9 cellular contexts compared by ENCODE assay signal in genomic region chr16:14489460-14489859, GRCh38.
DNase-seq lines count a peak whose midpoint lies in the region; ATAC-seq and TF ChIP-seq lines count a peak whose summit lies in the region.
"Had no signal": no experiment of that assay in that cellular context is flagged by ENCODE, and none has a peak within 500 bp of the region (broad histone marks: within the 10 kb centered on the region; RNA-seq: fewer than 3 reads in every experiment).

No MANE protein-coding gene starts in this region.

- CTCF ChIA-PET in PC-3 (lab: Charles Lee) = interaction anchor here (0.6 kb wide), 1 partner anchor 42 kb away, joined by 4 read pairs; no protein-coding TSS in a partner anchor

- H3K9ac ChIP-seq in PC-3 (ENCODE audit: low read length) = no peak overlapping the region

- peak; percentile 30 for TF ChIP-seq CTCF in PC-3 (conservative IDR thresholded peaks at IDR 0.05; ENCODE audit: low read depth, low read length)
- peak; percentile 24 for TF ChIP-seq CTCF in fibroblast of the aortic adventitia (IDR thresholded peaks at IDR 0.05; ENCODE audit: insufficient read depth, low read length)

- H3K4me1 Mint-ChIP-seq in immature natural killer cell = peaks cover 35 to 42% of the 10 kb centered on the region in 2 donors

- H3K4me3 ChIP-seq in PC-3 (ENCODE audit: low read length) = no peak overlapping the region
- H3K4me3 ChIP-seq in fibroblast of the aortic adventitia (ENCODE audit: low read depth, low read length) = no peak overlapping the region

- H4K20me1 ChIP-seq in PC-3 (ENCODE audit: low read length) = no peaks in the 10 kb centered on the region

- no peaks in the 10 kb centered on the region for H3K79me2 ChIP-seq in PC-3 (ENCODE audit: low read length)

- H3K27me3 ChIP-seq in PC-3 (ENCODE audit: low read length) = no peaks in the 10 kb centered on the region

- no peaks in the 10 kb centered on the region for H3K9me3 Mint-ChIP-seq in immature natural killer cell

- H3K9me2 ChIP-seq in PC-3 (replicated peaks; ENCODE audit: low read length) = no peaks in the 10 kb centered on the region

- no peaks in the 10 kb centered on the region for H3K36me3 ChIP-seq in PC-3 (ENCODE audit: low read depth, low read length)

- no peaks in the 10 kb centered on the region for H3F3A ChIP-seq in PC-3 (ENCODE audit: low read length, unreplicated experiment)

- no peak overlapping the region for H3K4me3 Mint-ChIP-seq in immature natural killer cell

- intact Hi-C loops in PC-3 (cut with micrococcal nuclease) = no loop called here

- peaks cover 20% of the 10 kb centered on the region for H3K4me1 ChIP-seq in PC-3 (ENCODE audit: insufficient read depth, low read length)

- H3K4me2 ChIP-seq in PC-3 (ENCODE audit: low read length) = no peak overlapping the region

- H3K9me3 ChIP-seq in PC-3 (ENCODE audit: low read length) = no peaks in the 10 kb centered on the region

- H2AFZ ChIP-seq in PC-3 (ENCODE audit: low read length) = no peak overlapping the region

- BruUV-seq in PC-3 (replicated peaks; lab: Mats Ljungman, UMichigan) = no TSS peak

- H3K27me3 Mint-ChIP-seq in immature natural killer cell (ENCODE audit: low read depth in 3 of 3) = no peaks in the 10 kb centered on the region

- peak; percentile 22; the same call in 1 of the 2 replicates for ATAC-seq in PC-3
- no peak for ATAC-seq in HG03095 (IDR thresholded peaks at IDR 0.05; ENCODE audit: unreplicated experiment)

- peak; percentile 3 for DNase-seq in stimulated activated CD4-positive, alpha-beta T cell treated with anti-CD3 and anti-CD28 coated beads, Interleukin-1b, Interleukin-23, amount 100 ng/mL, for 48 hours
- no peak for DNase-seq in stimulated activated CD4-positive, alpha-beta T cell treated with anti-CD3 and anti-CD28 coated beads, Interleukin-4, amount 100 ng/mL, for 24 hours
- DNase-seq in PC-3 (peak; percentile 34), fibroblast of the aortic adventitia (ENCODE audit: low read depth) (peak; percentile 21), immature natural killer cell (no peak), UCSD-AML1 (lab: John Stamatoyannopoulos, UW; ENCODE audit: unreplicated experiment) (no peak)
- no peak for DNase-seq in activated T-cell treated with anti-CD3 and anti-CD28 coated beads, Interleukin-2, amount 50 U/mL, for 1 hour
- DNase-seq: NCI-H510A had no signal

- peaks cover 0 to 3% (median 0%) of the 10 kb centered on the region in 3 donors for H3K36me3 Mint-ChIP-seq in immature natural killer cell

- peak overlapping the region in 1 of 6 donors; percentile 53 for H3K27ac Mint-ChIP-seq in immature natural killer cell

- H3K27ac ChIP-seq in PC-3 (ENCODE audit: low read length) = no peak overlapping the region

- POLR2A ChIA-PET in PC-3 (lab: Charles Lee; ENCODE audit: unreplicated experiment) = no interaction called here

Comparison
In these comparisons a context has a peak if more than half of its experiments do, and no peak if none do; other contexts are left out.
1. DNase-seq: peak in stimulated activated CD4-positive, alpha-beta T cell treated with anti-CD3 and anti-CD28 coated beads, Interleukin-1b, Interleukin-23, amount 100 ng/mL, for 48 hours (single experiment), PC-3 (single experiment) and fibroblast of the aortic adventitia (single experiment); none in stimulated activated CD4-positive, alpha-beta T cell treated with anti-CD3 and anti-CD28 coated beads, Interleukin-4, amount 100 ng/mL, for 24 hours (single experiment), activated T-cell treated with anti-CD3 and anti-CD28 coated beads, Interleukin-2, amount 50 U/mL, for 1 hour (single experiment), immature natural killer cell (0 of 3) and UCSD-AML1 (single experiment).